In the genomic region with DNA sequence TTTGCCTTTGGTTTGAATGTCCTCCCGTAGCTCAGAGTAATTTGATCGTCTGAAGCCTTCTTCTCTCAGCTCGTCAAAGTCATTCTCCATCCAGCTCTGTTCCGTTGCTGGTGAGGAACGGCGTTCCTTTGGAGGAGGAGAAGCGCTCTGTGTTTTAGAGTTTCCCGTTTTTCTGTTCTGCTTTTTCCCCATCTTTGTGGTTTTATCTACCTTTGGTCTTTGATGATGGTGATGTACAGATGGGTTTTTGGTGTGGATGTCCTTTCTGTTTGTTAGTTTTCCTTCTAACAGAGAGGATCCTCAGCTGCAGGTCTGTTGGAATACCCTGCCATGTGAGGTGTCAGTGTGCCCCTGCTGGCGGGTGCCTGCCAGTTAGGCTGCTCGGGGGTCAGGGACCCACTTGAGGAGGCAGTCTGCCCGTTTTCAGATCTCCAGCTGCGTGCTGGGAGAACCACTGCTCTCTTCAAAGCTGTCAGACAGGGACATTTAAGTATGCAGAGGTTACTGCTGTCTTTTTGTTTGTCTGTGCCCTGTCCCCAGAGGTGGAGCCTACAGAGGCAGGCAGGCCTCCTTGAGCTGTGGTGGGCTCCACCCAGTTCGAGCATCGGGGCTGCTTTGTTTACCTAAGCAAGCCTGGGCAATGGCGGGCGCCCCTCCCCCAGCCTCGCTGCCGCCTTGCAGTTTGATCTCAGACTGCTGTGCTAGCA, we compare ENCODE assay signal across 8 cellular contexts.
DNase-seq lines count a peak whose midpoint lies in the region; ATAC-seq, FAIRE-seq and TF ChIP-seq lines count a peak whose summit lies in the region.
"Not testable (repeated sequence)": the region's sequence is repeated elsewhere in the genome, so short reads cannot be mapped to it uniquely, and the experiment has no call there.

No MANE protein-coding gene starts in this region.

- not testable (repeated sequence) for H3K27ac ChIP-seq in A549; Karpas-422 (ENCODE audit: low read length); left lung; ovary

- DNase-seq in A549 (ENCODE audit: low read depth in 1 of 2, low spot score in 1 of 2), result peak in 1 of 2 experiments; percentile 13
- DNase-seq in Karpas-422, result peak; percentile 67
- DNase-seq in WTC11 (ENCODE audit: low spot score), result peak; percentile 72
- peak; percentile 11 for DNase-seq in activated naive CD4-positive, alpha-beta T cell treated with anti-CD3 and anti-CD28 coated beads, Interleukin-2, amount 50 U/mL, for 16 hours
- DNase-seq in glutamatergic neuron, result peak; percentile 33
- DNase-seq in left lung, result peak; percentile 52 to 84
- peak; percentile 30 to 51 (median 36) for DNase-seq in ovary
- DNase-seq in stimulated activated CD4-positive, alpha-beta T cell treated with anti-CD3 and anti-CD28 coated beads, TNF-alpha, amount 100 ng/mL, for 4 hours (ENCODE audit: low read depth in 3 of 3), result peak in 2 of 3 experiments; percentile 9 to 15

- not testable (repeated sequence) for H3K79me2 ChIP-seq in Karpas-422 (ENCODE audit: low read length)

- WGBS in A549 (ENCODE audit: missing lambda C conversion rate), result 33% methylated on average over 18 of the region's 18 CpGs
- WGBS in ovary, 3 donors, result 76 to 82% (median 79%) methylated on average over 18 of the region's 18 CpGs

- not testable (repeated sequence) for TF ChIP-seq EP300 in A549 (IDR thresholded peaks at IDR 0.05); ovary (IDR thresholded peaks at IDR 0.05)

- H2AFZ ChIP-seq in Karpas-422 (ENCODE audit: low read length), result not testable (repeated sequence)

- not testable (repeated sequence) for TF ChIP-seq CTCF in A549 (IDR thresholded peaks at IDR 0.05); glutamatergic neuron (IDR thresholded peaks at IDR 0.05; ENCODE audit: partially characterized antibody, unreplicated experiment); left lung (IDR thresholded peaks at IDR 0.05); ovary (IDR thresholded peaks at IDR 0.05)
- 0 out of 2 replicates have a peak, but pooled peaks have one; percentile 23 for TF ChIP-seq CTCF in WTC11 (IDR thresholded peaks at IDR 0.05)

- H3K4me1 ChIP-seq in A549; Karpas-422 (ENCODE audit: low read length); left lung; ovary (ENCODE audit: insufficient read depth): not testable (repeated sequence)

- intact Hi-C loops in left lung (cut with DNase I); ovary (cut with DNase I): not testable (repeated sequence)

- not testable (repeated sequence) for TF ChIP-seq RAD21 in A549 (conservative IDR thresholded peaks at IDR 0.05 in 1 of 2, IDR thresholded peaks at IDR 0.05 in 1 of 2)

- not testable (repeated sequence) for H3K9me2 ChIP-seq in Karpas-422 (replicated peaks; ENCODE audit: insufficient read depth, low read length)

- not testable (repeated sequence) for H4K20me1 ChIP-seq in Karpas-422 (ENCODE audit: insufficient read depth, low read depth, low read length)

- not testable (repeated sequence) for FAIRE-seq in A549 (lab: Jason Lieb, UNC)

- peaks cover 14% of the 10 kb centered on the region for H3K9me3 ChIP-seq in A549
- not testable (repeated sequence) for H3K9me3 ChIP-seq in Karpas-422 (ENCODE audit: low read length); ovary
- peaks cover 5 to 23% of the 10 kb centered on the region in 2 donors for H3K9me3 ChIP-seq in left lung

- not testable (repeated sequence) for ATAC-seq in A549, WTC11, left lung

- H3K27me3 ChIP-seq in Karpas-422 (ENCODE audit: low read length); left lung; ovary: not testable (repeated sequence)

- H3K4me3 ChIP-seq in A549, result peak overlapping the region; percentile 3; the same call in 1 of the 3 replicates
- H3K4me3 ChIP-seq in Karpas-422 (ENCODE audit: low read length); left lung; ovary: not testable (repeated sequence)

- not testable (repeated sequence) for TF ChIP-seq POLR2A in A549 (IDR thresholded peaks at IDR 0.05; ENCODE audit: low read length)
- TF ChIP-seq POLR2A in ovary (IDR thresholded peaks at IDR 0.05), result peak; percentile 22

- not testable (repeated sequence) for H3K9ac ChIP-seq in Karpas-422 (ENCODE audit: low read length)

- POLR2A ChIA-PET in A549 (lab: Yijun Ruan, JAX); WTC11 (lab: Charles Lee): not testable (repeated sequence)

- H3K27ac Mint-ChIP-seq in WTC11; glutamatergic neuron (ENCODE audit: unreplicated experiment): not testable (repeated sequence)

- not testable (repeated sequence) for H3K4me3 Mint-ChIP-seq in WTC11; glutamatergic neuron (ENCODE audit: unreplicated experiment)

- CTCF ChIA-PET in A549 (lab: Yijun Ruan, JAX) (interaction anchor here (0.6 to 1.5 kb wide), 4 partner anchors 48 to 342 kb away, joined by 3 to 6 read pairs (median 3); no protein-coding TSS in a partner anchor), WTC11 (lab: Charles Lee) (interaction anchor here (0.6 to 2.5 kb wide), 6 partner anchors 23 to 342 kb away, joined by 3 to 30 read pairs (median 4); no protein-coding TSS in a partner anchor)

- not testable (repeated sequence) for H3K36me3 Mint-ChIP-seq in WTC11; glutamatergic neuron (ENCODE audit: unreplicated experiment)

- H3K4me2 ChIP-seq in A549, result peak overlapping the region; percentile 36
- H3K4me2 ChIP-seq in Karpas-422 (ENCODE audit: low read depth, low read length, poor library complexity, severe bottlenecking), result not testable (repeated sequence)

- H3K4me1 Mint-ChIP-seq in WTC11; glutamatergic neuron (ENCODE audit: low read depth, unreplicated experiment): not testable (repeated sequence)

- H3K27me3 Mint-ChIP-seq in WTC11 (ENCODE audit: low read depth); glutamatergic neuron (ENCODE audit: unreplicated experiment): not testable (repeated sequence)

- not testable (repeated sequence) for H3K36me3 ChIP-seq in Karpas-422 (ENCODE audit: insufficient read depth, low read length); left lung; ovary

- H3K9me3 Mint-ChIP-seq in WTC11; glutamatergic neuron (ENCODE audit: unreplicated experiment): not testable (repeated sequence)

TF ChIP-seq in A549, 52 proteins besides CTCF, POLR2A, EP300 and RAD21:
- 0 out of 2 replicates have a peak, but pooled peaks have one; percentile 37 for TF ChIP-seq CBX8 (IDR thresholded peaks at IDR 0.05)
